Comparison of ENCODE assay signal across 14 cellular contexts in genomic region chr4:185542626-185543336, GRCh38. TPM values are rescaled to one million over a fixed set of nuclear protein-coding genes. Genes with fewer than 3 reads are reported as not detected.
DNase-seq lines count a peak whose midpoint lies in the region; ATAC-seq and TF ChIP-seq lines count a peak whose summit lies in the region.
"Had no signal": no experiment of that assay in that cellular context is flagged by ENCODE, and none has a peak within 500 bp of the region (broad histone marks: within the 10 kb centered on the region; RNA-seq: fewer than 3 reads in every experiment).

No MANE protein-coding gene starts in this region.

- H3K4me3 ChIP-seq in AG04450 (ENCODE audit: low read depth, low read length), result no peak overlapping the region
- peak overlapping the region; percentile 3 for H3K4me3 ChIP-seq in coronary artery
- no peak overlapping the region for H3K4me3 ChIP-seq in right cardiac atrium (ENCODE audit: low read length)

- H3K27ac Mint-ChIP-seq in T-helper 17 cell (no peak overlapping the region), HFFc6 (no peak overlapping the region)
- H3K27ac Mint-ChIP-seq: activated CD4-positive, alpha-beta T cell treated with anti-CD3 and anti-CD28 coated beads for 36 hours; effector memory CD8-positive, alpha-beta T cell had no signal

- H3K4me3 Mint-ChIP-seq in T-helper 17 cell (no peak overlapping the region), HFFc6 (no peak overlapping the region)
- H3K4me3 Mint-ChIP-seq: activated CD4-positive, alpha-beta T cell treated with anti-CD3 and anti-CD28 coated beads for 36 hours; activated T-cell treated with anti-CD3 and anti-CD28 coated beads, Interleukin-2, amount 50 U/mL, for 4 hours; effector memory CD8-positive, alpha-beta T cell had no signal

- DNase-seq in AG04450 (ENCODE audit: low read depth, low spot score), result peak; percentile 43
- DNase-seq in coronary artery (ENCODE audit: low spot score), result peak; percentile 82
- peak; percentile 81 to 93 (median 91) for DNase-seq in right cardiac atrium
- peak; percentile 91 for DNase-seq in posterior vena cava (ENCODE audit: low spot score)
- no peak for DNase-seq in stimulated activated CD4-positive, alpha-beta T cell treated with anti-CD3 and anti-CD28 coated beads, Interleukin-12 subunit alpha, Interleukin-12 subunit beta, amount 100 ng/mL, for 4 hours
- DNase-seq in T-helper 17 cell, result no peak
- DNase-seq in NCI-H510A (lab: John Stamatoyannopoulos, UW), result no peak
- no peak for DNase-seq in HFFc6
- DNase-seq: activated CD4-positive, alpha-beta T cell treated with anti-CD3 and anti-CD28 coated beads for 36 hours; activated T-cell treated with anti-CD3 and anti-CD28 coated beads, Interleukin-2, amount 50 U/mL, for 4 hours; amniotic stem cell; COR-L47; effector memory CD8-positive, alpha-beta T cell; NCI-H1092 had no signal

- H3K36me3 Mint-ChIP-seq in T-helper 17 cell (ENCODE audit: low read depth) (peaks cover 3% of the 10 kb centered on the region), HFFc6 (ENCODE audit: low read depth) (no peaks in the 10 kb centered on the region)

- peaks cover 14% of the 10 kb centered on the region for H3K4me1 ChIP-seq in right cardiac atrium (ENCODE audit: control insufficient read depth, insufficient read depth, low read length)

- H3K9me3 Mint-ChIP-seq in HFFc6, result no peaks in the 10 kb centered on the region
- H3K9me3 Mint-ChIP-seq: activated T-cell treated with anti-CD3 and anti-CD28 coated beads, Interleukin-2, amount 50 U/mL, for 4 hours; effector memory CD8-positive, alpha-beta T cell had no signal

- no peak overlapping the region for H3K27ac ChIP-seq in AG04450 (ENCODE audit: low read depth, low read length)
- H3K27ac ChIP-seq in coronary artery, result peak overlapping the region; percentile 58 to 84
- no peak overlapping the region for H3K27ac ChIP-seq in right cardiac atrium (ENCODE audit: low read length)

- H3K27me3 ChIP-seq in AG04450 (ENCODE audit: control insufficient read depth, insufficient read depth, low read length), result peaks cover 17% of the 10 kb centered on the region
- no peaks in the 10 kb centered on the region for H3K27me3 ChIP-seq in right cardiac atrium (ENCODE audit: control insufficient read depth, insufficient read depth)

- no peaks in the 10 kb centered on the region for H3K9me3 ChIP-seq in AG04450 (ENCODE audit: control insufficient read depth, insufficient read depth, low read length)
- no peaks in the 10 kb centered on the region for H3K9me3 ChIP-seq in right cardiac atrium (ENCODE audit: control insufficient read depth, low read length)
- H3K9me3 ChIP-seq in T-helper 17 cell (ENCODE audit: control insufficient read depth, low read length, poor library complexity, severe bottlenecking), result no peaks in the 10 kb centered on the region

- TF ChIP-seq CTCF in AG04450 (IDR thresholded peaks at IDR 0.05; ENCODE audit: low read depth, low read length) (no peak), coronary artery (IDR thresholded peaks at IDR 0.05) (no peak), HFFc6 (IDR thresholded peaks at IDR 0.05) (no peak)

- H3K27me3 Mint-ChIP-seq in T-helper 17 cell (peaks cover 23% of the 10 kb centered on the region), HFFc6 (ENCODE audit: insufficient read depth) (peaks cover 10% of the 10 kb centered on the region; the same call in 1 of the 2 replicates)

- intact Hi-C loops in right cardiac atrium (cut with DNase I), result no loop called here
- intact Hi-C loops in posterior vena cava (cut with DNase I), result no loop called here

- H3K4me1 Mint-ChIP-seq in T-helper 17 cell, result no peaks in the 10 kb centered on the region
- no peaks in the 10 kb centered on the region for H3K4me1 Mint-ChIP-seq in HFFc6 (ENCODE audit: low read depth)
- H3K4me1 Mint-ChIP-seq: activated CD4-positive, alpha-beta T cell treated with anti-CD3 and anti-CD28 coated beads for 36 hours had no signal

- CTCF ChIA-PET in AG04450 (lab: Charles Lee), result no interaction called here

- ATAC-seq in right cardiac atrium, result peak; percentile 83 to 92
- ATAC-seq in T-helper 17 cell, result no peak
- ATAC-seq: activated CD4-positive, alpha-beta T cell treated with anti-CD3 and anti-CD28 coated beads for 36 hours; activated T-cell treated with anti-CD3 and anti-CD28 coated beads, Interleukin-2, amount 50 U/mL, for 4 hours; effector memory CD8-positive, alpha-beta T cell had no signal

- POLR2A ChIA-PET in AG04450 (lab: Yijun Ruan, JAX), result no interaction called here

- WGBS in right cardiac atrium, result 58% methylated on average over 14 of the region's 14 CpGs

RNA-seq across cellular contexts. Expression of gene PDLIM3, which starts 7.5 kb away (rescaled TPM):
- polyA plus RNA-seq in AG04450 (2011; rRNA removed), result 15.2 and 15.4 TPM in 2 replicates
- 10.4 and 12.2 TPM in 2 replicates for polyA minus RNA-seq in AG04450 (2011; rRNA and poly(A)+ RNA removed)
- 100 to 1,000 TPM; 267 to 965 (median 293) TPM for total RNA-seq in right cardiac atrium
- 447 TPM for polyA plus RNA-seq in right cardiac atrium
- 100 to 1,000 TPM; 447 to 540 TPM for total RNA-seq in posterior vena cava
- not detected for total RNA-seq in T-helper 17 cell
- not detected for total RNA-seq in HFFc6 (2021; fragmentation: NEBNext Ultra II Directional; extraction: Animal tissue kit (Norgen Biotek cat#: 25700))
- total RNA-seq: activated CD4-positive, alpha-beta T cell treated with anti-CD3 and anti-CD28 coated beads for 36 hours; activated T-cell treated with anti-CD3 and anti-CD28 coated beads, Interleukin-2, amount 50 U/mL, for 4 hours had no signal

Comparison
In these comparisons a context has a peak if more than half of its experiments do, and no peak if none do; other contexts are left out.
1. DNase-seq: peak in AG04450 (single experiment), coronary artery (single experiment), right cardiac atrium (3 of 3) and posterior vena cava (single experiment); none in stimulated activated CD4-positive, alpha-beta T cell treated with anti-CD3 and anti-CD28 coated beads, Interleukin-12 subunit alpha, Interleukin-12 subunit beta, amount 100 ng/mL, for 4 hours (single experiment), T-helper 17 cell (0 of 3), NCI-H510A (single experiment) and HFFc6 (single experiment).
2. H3K27ac ChIP-seq: peak in coronary artery (2 of 2); none in AG04450 (single experiment) and right cardiac atrium (single experiment).
3. RNA of gene PDLIM3, which starts 7.5 kb away (total RNA-seq): 447 to 540 TPM in posterior vena cava and 267 to 965 TPM in right cardiac atrium; not detected in T-helper 17 cell and not detected in HFFc6; every median in the first group is over 100 times any median in the second.